Comparison of ENCODE assay signal across 34 cellular contexts in the genomic region with DNA sequence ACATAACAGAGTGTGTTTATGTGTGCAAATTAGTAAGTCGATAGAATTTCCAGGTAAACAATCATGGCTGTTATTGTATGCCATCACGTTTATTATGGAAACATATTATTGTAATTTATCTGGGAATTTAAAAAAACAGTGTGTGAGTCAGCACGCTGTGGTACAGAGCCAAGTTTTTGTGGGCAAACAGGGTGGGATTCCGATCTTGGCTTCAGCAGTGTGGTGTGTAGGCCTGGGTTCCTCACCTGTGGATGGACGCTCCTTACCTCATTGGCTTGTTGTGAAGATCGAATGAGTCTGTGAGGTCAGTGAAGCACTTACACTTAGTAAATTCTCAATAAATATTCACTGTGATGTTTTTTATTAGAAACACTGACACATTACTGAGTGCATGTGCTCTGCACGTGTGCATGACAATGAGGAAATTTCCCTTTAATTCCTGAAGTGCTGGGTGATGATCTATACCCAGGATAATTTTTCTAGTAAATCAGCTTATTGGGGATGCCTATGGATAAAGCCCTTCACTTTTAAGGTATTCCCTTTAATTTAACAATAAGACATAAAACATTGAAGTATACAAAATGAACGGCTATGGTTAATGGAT. TPM values are rescaled to one million over a fixed set of nuclear protein-coding genes. Genes with fewer than 3 reads are reported as not detected.
DNase-seq lines count a peak whose midpoint lies in the region; ATAC-seq, FAIRE-seq and TF ChIP-seq lines count a peak whose summit lies in the region.
"Had no signal": no experiment of that assay in that cellular context is flagged by ENCODE, and none has a peak within 500 bp of the region (broad histone marks: within the 10 kb centered on the region; RNA-seq: fewer than 3 reads in every experiment).

No MANE protein-coding gene starts in this region.

- TF ChIP-seq POLR2A in esophagus squamous epithelium (IDR thresholded peaks at IDR 0.05), result no peak

- no peak for ATAC-seq in RWPE2 (ENCODE audit: low read depth)
- ATAC-seq: activated naive CD4-positive, alpha-beta T cell treated with anti-CD3 and anti-CD28 coated beads, Interleukin-2, amount 50 U/mL, for 72 hours; sciatic nerve; T-cell had no signal

- 71 to 76% methylated on average over 8 of the region's 8 CpGs for WGBS in esophagus squamous epithelium, 2 donors

- H3K27ac ChIP-seq in RWPE2 (ENCODE audit: poor library complexity, severe bottlenecking) (peak overlapping the region; percentile 90), esophagus squamous epithelium (peak overlapping the region in 3 of 4 donors; percentile 61 to 80 (median 73))
- H3K27ac ChIP-seq: C4-2B, dorsolateral prefrontal cortex, left ventricle myocardium inferior, SJCRH30, stomach, thyroid gland, vagina had no signal

- TF ChIP-seq CTCF in RWPE2 (IDR thresholded peaks at IDR 0.05; ENCODE audit: poor library complexity, severe bottlenecking) (no peak), esophagus squamous epithelium (IDR thresholded peaks at IDR 0.05) (no peak)

- H3K36me3 ChIP-seq in RWPE2 (ENCODE audit: low read depth), result no peaks in the 10 kb centered on the region
- no peaks in the 10 kb centered on the region for H3K36me3 ChIP-seq in esophagus squamous epithelium
- H3K36me3 ChIP-seq: left ventricle myocardium inferior, SJCRH30, stomach, thyroid gland, vagina had no signal

- intact Hi-C loops in esophagus squamous epithelium (cut with DNase I), result no loop called here
- intact Hi-C loops in posterior cingulate gyrus (cut with DNase I), result no loop called here

- no peak overlapping the region for H3K4me3 ChIP-seq in RWPE2 (ENCODE audit: severe bottlenecking)
- no peak overlapping the region for H3K4me3 ChIP-seq in esophagus squamous epithelium
- H3K4me3 ChIP-seq: dorsolateral prefrontal cortex, left ventricle myocardium inferior, SJCRH30, stomach, thyroid gland, vagina had no signal

- peaks cover 33% of the 10 kb centered on the region for H3K4me1 ChIP-seq in RWPE2 (ENCODE audit: insufficient read depth, poor library complexity, severe bottlenecking)
- H3K4me1 ChIP-seq in esophagus squamous epithelium, result peaks cover 0 to 22% (median 0%) of the 10 kb centered on the region in 3 donors
- H3K4me1 ChIP-seq: left ventricle myocardium inferior, SJCRH30, stomach, thyroid gland, vagina had no signal

- H3K27me3 ChIP-seq in RWPE2 (ENCODE audit: insufficient read depth, poor library complexity, severe bottlenecking), result no peaks in the 10 kb centered on the region
- no peaks in the 10 kb centered on the region for H3K27me3 ChIP-seq in esophagus squamous epithelium
- H3K27me3 ChIP-seq: dorsolateral prefrontal cortex, SJCRH30, stomach, thyroid gland, vagina had no signal

- FAIRE-seq in urothelium cell line (lab: Jason Lieb, UNC), result no peak
- FAIRE-seq: endometrium, H1 had no signal

- H3K9me3 ChIP-seq in RWPE2 (ENCODE audit: severe bottlenecking) (no peaks in the 10 kb centered on the region), esophagus squamous epithelium (no peaks in the 10 kb centered on the region)
- H3K9me3 ChIP-seq: left ventricle myocardium inferior, SJCRH30, stomach, thyroid gland, vagina had no signal

- DNase-seq in ELR (ENCODE audit: low read depth), result peak; percentile 55
- no peak for DNase-seq in RWPE2 (ENCODE audit: low spot score)
- DNase-seq in esophagus squamous epithelium (lab: John Stamatoyannopoulos, UW), result no peak
- peak; percentile 9 for DNase-seq in urothelium cell line (ENCODE audit: low spot score)
- no peak for DNase-seq in HK-2 (ENCODE audit: unreplicated experiment)
- DNase-seq in posterior cingulate gyrus, result no peak
- no peak for DNase-seq in occipital lobe (lab: John Stamatoyannopoulos, UW)
- DNase-seq: activated CD4-positive, alpha-beta T cell treated with anti-CD3 and anti-CD28 coated beads for 48 hours; activated CD8-positive, alpha-beta memory T cell treated with anti-CD3 and anti-CD28 coated beads for 24 hours; activated effector memory CD4-positive, alpha-beta T cell treated with Interleukin-2 at 50 U/mL for 16 hours; aorta; cerebellar nuclear complex; COR-L47; dorsolateral prefrontal cortex; GF-D8; islet precursor cell; KG1; left ventricle myocardium inferior; NCI-H1105 treated with DMSO at 0.1 percent for 48 hours; NCI-H187 treated with DMSO at 0.1 percent for 48 hours; NCI-H2171; NCI-H510A treated with DMSO at 0.1 percent for 48 hours; SJCRH30; stimulated activated CD4-positive, alpha-beta T cell treated with anti-CD3 and anti-CD28 coated beads, Interleukin-12 subunit alpha, Interleukin-12 subunit beta, amount 100 ng/mL, for 4 hours; stimulated activated CD4-positive, alpha-beta T cell treated with anti-CD3 and anti-CD28 coated beads, Interleukin-2, amount 100 ng/mL, for 48 hours; stomach; T-cell; thyroid gland had no signal

RNA-seq across cellular contexts. Expression of gene SLIT2, which starts 36.4 kb away (rescaled TPM):
- total RNA-seq in esophagus squamous epithelium (10 to 100 TPM in 1 of 4 donors, 1 to 10 TPM in 3; 2.4 to 16.0 (median 4.7) TPM), occipital lobe (14.7 TPM)
- total RNA-seq: activated naive CD4-positive, alpha-beta T cell treated with anti-CD3 and anti-CD28 coated beads, Interleukin-2, amount 50 U/mL, for 72 hours had no signal

Comparison
In these comparisons a context has a peak if more than half of its experiments do, and no peak if none do; other contexts are left out.
1. DNase-seq: peak in ELR (single experiment) and urothelium cell line (single experiment); none in RWPE2 (single experiment), esophagus squamous epithelium (single experiment), HK-2 (single experiment), posterior cingulate gyrus (0 of 10) and occipital lobe (single experiment).